8 cellular contexts compared by ENCODE assay signal in the genomic region with DNA sequence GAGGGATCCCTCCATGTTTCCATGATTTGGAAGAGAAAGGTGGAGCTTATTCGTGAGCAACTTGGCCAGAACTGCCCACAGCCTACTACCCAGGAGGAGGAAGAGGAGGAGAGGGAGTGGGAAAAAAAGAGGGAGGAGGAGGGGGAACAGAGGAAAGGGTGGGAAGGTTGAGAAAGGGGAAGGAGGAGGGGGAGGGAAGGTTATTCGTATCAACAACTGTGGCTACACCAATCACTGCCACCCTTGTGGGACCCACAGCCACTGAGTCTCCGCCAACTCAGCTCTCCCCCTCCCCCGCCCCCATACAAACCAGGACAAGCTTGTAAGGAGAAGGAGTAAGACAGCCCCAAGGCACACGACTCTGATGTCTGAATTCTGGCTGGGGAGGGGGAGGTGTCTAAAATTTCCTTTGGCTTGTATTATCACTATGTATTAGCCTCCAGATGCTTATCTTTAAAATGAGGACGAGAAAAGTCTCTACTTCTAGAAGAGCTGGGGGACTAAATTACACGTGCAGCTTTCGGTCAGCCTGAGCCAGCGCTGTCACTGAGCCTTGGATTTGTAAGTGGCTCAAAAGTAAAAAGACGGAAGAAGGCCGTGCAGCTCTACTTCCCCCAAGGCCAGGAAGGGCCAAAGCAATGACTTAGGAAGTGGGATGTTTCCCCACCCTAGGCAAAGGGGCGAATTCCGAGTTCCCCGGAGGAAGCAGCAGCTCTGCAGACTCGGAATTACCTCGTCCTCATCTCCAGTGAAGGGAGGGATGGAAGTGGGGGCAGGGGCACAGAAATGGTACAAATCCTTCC. TPM values are rescaled to one million over a fixed set of nuclear protein-coding genes. Genes with fewer than 3 reads are reported as not detected.
DNase-seq lines count a peak whose midpoint lies in the region; ATAC-seq and TF ChIP-seq lines count a peak whose summit lies in the region.

No MANE protein-coding gene starts in this region.

- DNase-seq in H4 (ENCODE audit: low spot score), result peak; percentile 25
- DNase-seq in RWPE1 (ENCODE audit: low spot score), result no peak
- DNase-seq in coronary artery (ENCODE audit: low spot score), result no peak
- peak; percentile 48 to 90 for DNase-seq in lung microvascular endothelial cell (ENCODE audit: low read depth in 2 of 2)
- no peak for DNase-seq in type B pancreatic cell (ENCODE audit: extremely low spot score, unreplicated experiment)
- DNase-seq in NCI-H1048 (lab: John Stamatoyannopoulos, UW), result no peak
- no peak for DNase-seq in COR-L47 (lab: John Stamatoyannopoulos, UW)

- H3K27ac Mint-ChIP-seq in type B pancreatic cell, result peak overlapping the region; percentile 85

- H3K36me3 Mint-ChIP-seq in type B pancreatic cell, result no peaks in the 10 kb centered on the region

- H3K27me3 Mint-ChIP-seq in type B pancreatic cell, result peaks cover 30% of the 10 kb centered on the region

- TF ChIP-seq CTCF in RWPE1 (conservative IDR thresholded peaks at IDR 0.05; ENCODE audit: low read depth), result no peak
- TF ChIP-seq CTCF in coronary artery (IDR thresholded peaks at IDR 0.05), result no peak
- TF ChIP-seq CTCF in type B pancreatic cell (conservative IDR thresholded peaks at IDR 0.05), result no peak

- POLR2A ChIA-PET in RWPE1 (lab: Yijun Ruan, JAX; ENCODE audit: low non-redundant PET), result interaction anchor here (0.6 kb wide), 2 partner anchors 8 to 64 kb away, joined by 4 to 5 read pairs; no protein-coding TSS in a partner anchor

- H3K27ac ChIP-seq in RWPE1, result peak overlapping the region; percentile 71
- peak overlapping the region; percentile 66 to 74 for H3K27ac ChIP-seq in coronary artery

- CTCF ChIA-PET in RWPE1 (lab: Yijun Ruan, JAX), result interaction anchor here (0.7 to 1.0 kb wide), 4 partner anchors 79 to 1731 kb away, joined by 3 to 6 read pairs (median 4); no protein-coding TSS in a partner anchor

- peak overlapping the region; percentile 94 for H3K4me3 Mint-ChIP-seq in type B pancreatic cell

- H3K4me1 Mint-ChIP-seq in type B pancreatic cell (ENCODE audit: unreplicated experiment), result peaks cover 39% of the 10 kb centered on the region

- no peaks in the 10 kb centered on the region for H3K9me3 Mint-ChIP-seq in type B pancreatic cell

- ATAC-seq in HG02840 (IDR thresholded peaks at IDR 0.05; ENCODE audit: low FRiP score, unreplicated experiment), result no peak

- peak overlapping the region; percentile 90 for H3K4me3 ChIP-seq in coronary artery

RNA-seq across cellular contexts. Expression of gene FKBP1A, which starts 1.0 kb away (rescaled TPM):
- total RNA-seq in H4 (2014; rRNA removed; shearing (Covaris generic)), result 124 and 134 TPM in 2 replicates
- 263 and 278 TPM in 2 replicates for total RNA-seq in lung microvascular endothelial cell
- total RNA-seq in type B pancreatic cell (ENCODE audit: low replicate concordance), result 149 and 177 TPM in 2 replicates

Comparison
In these comparisons a context has a peak if more than half of its experiments do, and no peak if none do; other contexts are left out.
1. DNase-seq: peak in H4 (single experiment) and lung microvascular endothelial cell (2 of 2); none in RWPE1 (single experiment), coronary artery (single experiment), type B pancreatic cell (single experiment), NCI-H1048 (single experiment) and COR-L47 (single experiment).